In the genomic region with DNA sequence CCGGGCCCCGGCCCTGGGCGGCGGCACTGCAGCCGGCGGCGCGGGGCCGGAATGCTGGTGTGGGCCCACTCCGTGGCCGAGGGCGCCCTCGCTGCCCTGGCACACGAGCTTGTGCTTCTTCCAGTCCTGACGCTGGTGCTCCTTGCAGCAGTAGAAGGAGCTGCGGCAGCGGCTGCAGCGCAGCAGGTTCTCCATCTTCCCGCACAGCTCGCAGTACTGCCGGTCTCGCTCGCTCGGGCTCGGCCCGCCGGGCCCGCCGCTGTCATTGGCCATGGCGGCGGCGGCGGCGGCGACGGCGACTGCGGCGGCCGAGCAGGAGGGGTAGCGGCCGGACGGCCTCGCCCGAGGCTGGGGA, we compare ENCODE assay signal across 1 cellular context.
A peak's percentile ranks its signal among the peaks of the same experiment; 100 is the strongest.
TF ChIP-seq lines count a peak whose summit lies in the region.

No MANE protein-coding gene starts in this region.

TF ChIP-seq in GM12878, 131 proteins besides CTCF, POLR2A, EP300 and RAD21 (continued from another document):
- TF ChIP-seq, protein P1, sequence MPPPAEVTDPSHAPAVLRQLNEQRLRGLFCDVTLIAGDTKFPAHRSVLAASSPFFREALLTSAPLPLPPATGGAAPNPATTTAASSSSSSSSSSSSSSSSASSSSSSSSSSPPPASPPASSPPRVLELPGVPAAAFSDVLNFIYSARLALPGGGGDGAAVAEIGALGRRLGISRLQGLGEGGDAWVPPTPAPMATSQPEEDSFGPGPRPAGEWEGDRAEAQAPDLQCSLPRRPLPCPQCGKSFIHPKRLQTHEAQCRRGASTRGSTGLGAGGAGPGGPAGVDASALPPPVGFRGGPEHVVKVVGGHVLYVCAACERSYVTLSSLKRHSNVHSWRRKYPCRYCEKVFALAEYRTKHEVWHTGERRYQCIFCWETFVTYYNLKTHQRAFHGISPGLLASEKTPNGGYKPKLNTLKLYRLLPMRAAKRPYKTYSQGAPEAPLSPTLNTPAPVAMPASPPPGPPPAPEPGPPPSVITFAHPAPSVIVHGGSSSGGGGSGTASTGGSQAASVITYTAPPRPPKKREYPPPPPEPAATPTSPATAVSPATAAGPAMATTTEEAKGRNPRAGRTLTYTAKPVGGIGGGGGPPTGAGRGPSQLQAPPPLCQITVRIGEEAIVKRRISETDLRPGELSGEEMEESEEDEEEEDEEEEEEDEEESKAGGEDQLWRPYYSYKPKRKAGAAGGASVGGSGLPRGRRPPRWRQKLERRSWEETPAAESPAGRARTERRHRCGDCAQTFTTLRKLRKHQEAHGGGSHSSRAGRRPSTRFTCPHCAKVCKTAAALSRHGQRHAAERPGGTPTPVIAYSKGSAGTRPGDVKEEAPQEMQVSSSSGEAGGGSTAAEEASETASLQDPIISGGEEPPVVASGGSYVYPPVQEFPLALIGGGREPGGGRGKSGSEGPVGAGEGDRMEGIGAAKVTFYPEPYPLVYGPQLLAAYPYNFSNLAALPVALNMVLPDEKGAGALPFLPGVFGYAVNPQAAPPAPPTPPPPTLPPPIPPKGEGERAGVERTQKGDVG (CRISPR knock-in tag; IDR thresholded peaks at IDR 0.05) = no peak
- TF ChIP-seq WRNIP1 (IDR thresholded peaks at IDR 0.05; ENCODE audit: borderline replicate concordance, low read depth, low read length) (no peak), NFXL1 (IDR thresholded peaks at IDR 0.05; ENCODE audit: borderline replicate concordance) (no peak), ZNF217 (IDR thresholded peaks at IDR 0.05) (0 out of 2 replicates have a peak, but pooled peaks have one; percentile 67), JUND (IDR thresholded peaks at IDR 0.05; ENCODE audit: low read depth, low read length) (no peak), ZSCAN29 (IDR thresholded peaks at IDR 0.05) (no peak), GATAD2B (conservative IDR thresholded peaks at IDR 0.05; ENCODE audit: low read depth) (peak; percentile 27; the same call in 1 of the 2 replicates), POLR2AphosphoS2 (IDR thresholded peaks at IDR 0.05; ENCODE audit: low read depth, low read length) (no peak), ETV6 (conservative IDR thresholded peaks at IDR 0.05 in 1 of 2, IDR thresholded peaks at IDR 0.05 in 1 of 2; ENCODE audit: borderline replicate concordance in 1 of 2, low read depth in 1 of 2) (no peak), SMAD1 (IDR thresholded peaks at IDR 0.05; ENCODE audit: low read depth, partially characterized antibody) (no peak), KDM1A (IDR thresholded peaks at IDR 0.05; ENCODE audit: borderline replicate concordance) (no peak), BCL11A (IDR thresholded peaks at IDR 0.05; ENCODE audit: low read depth, low read length) (no peak), TARDBP (IDR thresholded peaks at IDR 0.05; ENCODE audit: borderline replicate concordance) (no peak), STAT3 (IDR thresholded peaks at IDR 0.05; ENCODE audit: low read depth, low read length) (no peak), YBX1 (IDR thresholded peaks at IDR 0.05) (no peak), ZZZ3 (IDR thresholded peaks at IDR 0.05; ENCODE audit: control insufficient read depth, insufficient read length, low read depth) (no peak), EGR1 (IDR thresholded peaks at IDR 0.05; ENCODE audit: borderline replicate concordance in 1 of 2, low read depth in 2 of 2, low read length in 2 of 2) (no peak), NR2C2 (IDR thresholded peaks at IDR 0.05; ENCODE audit: borderline replicate concordance, control insufficient read depth, insufficient read length, low read depth) (no peak), KAT2A (conservative IDR thresholded peaks at IDR 0.05; ENCODE audit: control insufficient read depth, low read depth, low read length) (no peak), EZH2 (IDR thresholded peaks at IDR 0.05; ENCODE audit: borderline replicate concordance, control insufficient read depth, low read depth, low read length) (no peak), ZNF274 (IDR thresholded peaks at IDR 0.05; ENCODE audit: insufficient read depth, insufficient read length) (no peak), BACH1 (IDR thresholded peaks at IDR 0.05; ENCODE audit: borderline replicate concordance) (no peak), SMARCA5 (IDR thresholded peaks at IDR 0.05) (0 out of 2 replicates have a peak, but pooled peaks have one; percentile 30), KLF5 (IDR thresholded peaks at IDR 0.05; ENCODE audit: partially characterized antibody) (no peak), EED (IDR thresholded peaks at IDR 0.05; ENCODE audit: low read depth) (no peak), PML (IDR thresholded peaks at IDR 0.05; ENCODE audit: low read length) (no peak), RCOR1 (conservative IDR thresholded peaks at IDR 0.05; ENCODE audit: low read depth, low read length) (no peak)
